ENCODE assay signal across 12 cellular contexts in the genomic region with DNA sequence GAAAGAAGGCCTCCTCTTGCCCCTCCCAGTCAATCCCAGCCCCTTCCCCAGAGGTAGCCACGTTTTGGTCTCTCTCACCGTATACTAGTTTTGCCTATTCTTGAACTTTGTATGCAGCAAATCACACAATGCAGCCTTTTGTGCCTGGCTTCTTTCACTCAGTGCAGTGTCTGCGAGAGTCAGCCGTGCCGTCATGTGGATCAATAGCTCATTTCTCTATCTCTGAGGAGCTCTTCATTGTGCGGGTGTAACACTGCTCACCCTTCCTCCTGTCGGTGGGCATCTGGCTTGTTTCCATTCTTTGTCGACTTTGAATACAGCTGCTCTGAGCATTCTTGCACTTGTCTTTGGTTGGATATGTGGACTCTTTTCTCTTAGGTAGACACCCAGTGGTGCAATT.
"Had no signal": no experiment of that assay in that cellular context is flagged by ENCODE, and none has a peak within 500 bp of the region (broad histone marks: within the 10 kb centered on the region; RNA-seq: fewer than 3 reads in every experiment).

No MANE protein-coding gene starts in this region.

- DNase-seq: activated CD4-positive, alpha-beta memory T cell treated with anti-CD3 and anti-CD28 coated beads, Interleukin-2, amount 10 ng/mL, durations not matched to agents 7 days and 5 days; activated CD4-positive, alpha-beta T cell treated with anti-CD3 and anti-CD28 coated beads for 4 hours; activated gamma-delta T cell treated with Interleukin-2 at 50 U/mL for 16 hours; activated T-cell treated with anti-CD3 and anti-CD28 coated beads, Interleukin-2, amount 50 U/mL, for 48 hours; amniotic stem cell; hippocampal formation; left ventricle myocardium superior; mesendoderm; ovary; stimulated activated CD4-positive, alpha-beta T cell treated with anti-CD3 and anti-CD28 coated beads, Interleukin-2, amount 100 ng/mL, for 48 hours had no signal

- ATAC-seq: left ventricle myocardium superior; stimulated activated memory B cell treated with anti-CD40 and anti-IgM and Interleukin-4, amounts not matched to agents 10 μg/mL and 1 μg/mL and 100 μg/mL, for 72 hours; WTC11 had no signal
